In genomic region chr11:88357323-88358039, GRCh38 we compare ENCODE assay signal across 8 cellular contexts. TPM values are rescaled to one million over a fixed set of nuclear protein-coding genes. Genes with fewer than 3 reads are reported as not detected.
DNase-seq lines count a peak whose midpoint lies in the region; ATAC-seq lines count a peak whose summit lies in the region.

No MANE protein-coding gene starts in this region.

- peak overlapping the region; percentile 29 for H3K4me3 Mint-ChIP-seq in activated CD8-positive, alpha-beta T cell treated with anti-CD3 and anti-CD28 coated beads, Interleukin-2, amount 10 ng/mL, durations not matched to agents 7 days and 5 days

- no peak overlapping the region for H3K4me3 ChIP-seq in skeletal muscle cell (ENCODE audit: low read depth, low read length)

- peak overlapping the region; percentile 81 for H3K27ac Mint-ChIP-seq in activated CD8-positive, alpha-beta T cell treated with anti-CD3 and anti-CD28 coated beads, Interleukin-2, amount 10 ng/mL, durations not matched to agents 7 days and 5 days

- no peaks in the 10 kb centered on the region for H3K27me3 Mint-ChIP-seq in activated CD8-positive, alpha-beta T cell treated with anti-CD3 and anti-CD28 coated beads, Interleukin-2, amount 10 ng/mL, durations not matched to agents 7 days and 5 days (ENCODE audit: low read depth)

- DNase-seq in DMS53 (lab: John Stamatoyannopoulos, UW) (peak; percentile 78), skeletal muscle cell (ENCODE audit: low read depth) (peak; percentile 48), NCI-H1694 treated with DMSO at 0.1 percent for 48 hours (lab: John Stamatoyannopoulos, UW) (no peak), NCI-H748 (lab: John Stamatoyannopoulos, UW; ENCODE audit: unreplicated experiment) (no peak)
- no peak for DNase-seq in activated CD8-positive, alpha-beta T cell treated with anti-CD3 and anti-CD28 coated beads, Interleukin-2, amount 10 ng/mL, durations not matched to agents 7 days and 5 days
- no peak for DNase-seq in stimulated activated CD4-positive, alpha-beta T cell treated with anti-CD3 and anti-CD28 coated beads, Interleukin-4, amount 100 ng/mL, for 1 hour

- H3K9me3 Mint-ChIP-seq in activated CD8-positive, alpha-beta T cell treated with anti-CD3 and anti-CD28 coated beads, Interleukin-2, amount 10 ng/mL, durations not matched to agents 7 days and 5 days (ENCODE audit: insufficient read depth), result no peaks in the 10 kb centered on the region

- H3K36me3 Mint-ChIP-seq in activated CD8-positive, alpha-beta T cell treated with anti-CD3 and anti-CD28 coated beads, Interleukin-2, amount 10 ng/mL, durations not matched to agents 7 days and 5 days (ENCODE audit: low read depth), result peaks cover 7% of the 10 kb centered on the region

- POLR2A ChIA-PET in activated CD8-positive, alpha-beta T cell treated with anti-CD3 and anti-CD28 coated beads, Interleukin-2, amount 10 ng/mL, durations not matched to agents 7 days and 5 days (lab: Charles Lee), result interaction anchor here (1.0 to 6.3 kb wide), 2 partner anchors 21 to 57 kb away, joined by 3 to 48 read pairs; partner anchors contain the start of gene CTSC

- ATAC-seq in GM19324 (IDR thresholded peaks at IDR 0.05; ENCODE audit: low FRiP score, unreplicated experiment), result peak; percentile 45
- ATAC-seq in HG03108 (IDR thresholded peaks at IDR 0.05; ENCODE audit: unreplicated experiment), result peak; percentile 41
- peak; percentile 42 for ATAC-seq in activated CD8-positive, alpha-beta T cell treated with anti-CD3 and anti-CD28 coated beads, Interleukin-2, amount 10 ng/mL, durations not matched to agents 7 days and 5 days

- CTCF ChIA-PET in activated CD8-positive, alpha-beta T cell treated with anti-CD3 and anti-CD28 coated beads, Interleukin-2, amount 10 ng/mL, durations not matched to agents 7 days and 5 days (lab: Charles Lee), result interaction anchor here (0.7 to 1.9 kb wide), 6 partner anchors 10 to 242 kb away, joined by 3 to 5 read pairs (median 3); partner anchors contain the start of gene CTSC

- peaks cover 53% of the 10 kb centered on the region for H3K4me1 Mint-ChIP-seq in activated CD8-positive, alpha-beta T cell treated with anti-CD3 and anti-CD28 coated beads, Interleukin-2, amount 10 ng/mL, durations not matched to agents 7 days and 5 days (ENCODE audit: low read depth)

RNA-seq across cellular contexts. Expression of gene CTSC, which starts 19.9 kb away (rescaled TPM):
- 100 to 1,000 TPM; 211 to 219 TPM for total RNA-seq in activated CD8-positive, alpha-beta T cell treated with anti-CD3 and anti-CD28 coated beads, Interleukin-2, amount 10 ng/mL, durations not matched to agents 7 days and 5 days

Comparison
In these comparisons a context has a peak if more than half of its experiments do, and no peak if none do; other contexts are left out.
1. DNase-seq: peak in DMS53 (single experiment) and skeletal muscle cell (single experiment); none in activated CD8-positive, alpha-beta T cell treated with anti-CD3 and anti-CD28 coated beads, Interleukin-2, amount 10 ng/mL, durations not matched to agents 7 days and 5 days (single experiment), NCI-H1694 treated with DMSO at 0.1 percent for 48 hours (single experiment), stimulated activated CD4-positive, alpha-beta T cell treated with anti-CD3 and anti-CD28 coated beads, Interleukin-4, amount 100 ng/mL, for 1 hour (single experiment) and NCI-H748 (single experiment).
2. Peak in every context shown above with its lines, with median percentiles within 50 percentile points of each other: ATAC-seq.